In the genomic region with DNA sequence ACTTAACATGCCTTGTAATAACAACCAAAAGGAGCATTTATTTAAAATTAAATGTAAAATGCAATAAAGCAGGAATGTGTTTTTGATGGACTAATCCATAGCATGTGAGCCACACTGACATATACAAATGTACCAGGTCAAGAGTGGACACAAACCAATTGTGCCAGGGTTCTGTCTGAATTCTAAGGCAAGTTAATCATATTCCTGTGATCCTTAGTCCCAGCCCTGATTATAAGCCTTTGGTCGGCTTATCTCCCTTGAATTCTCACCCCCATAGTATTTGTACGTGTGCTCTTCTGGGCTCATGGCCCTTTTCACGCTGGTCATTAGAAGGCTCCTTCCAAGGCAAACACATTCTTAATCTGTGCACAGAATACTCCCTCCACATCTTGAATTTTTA, we compare ENCODE assay signal across 19 cellular contexts. TPM values are rescaled to one million over a fixed set of nuclear protein-coding genes. Genes with fewer than 3 reads are reported as not detected.
DNase-seq lines count a peak whose midpoint lies in the region; ATAC-seq and TF ChIP-seq lines count a peak whose summit lies in the region.
"Had no signal": no experiment of that assay in that cellular context is flagged by ENCODE, and none has a peak within 500 bp of the region (broad histone marks: within the 10 kb centered on the region; RNA-seq: fewer than 3 reads in every experiment).

No MANE protein-coding gene starts in this region.

- no peaks in the 10 kb centered on the region for H4K20me1 ChIP-seq in OCI-LY3 (ENCODE audit: insufficient read depth, low read length)

- H3K36me3 ChIP-seq in OCI-LY3 (replicated peaks; ENCODE audit: low read depth, low read length) (no peaks in the 10 kb centered on the region), colonic mucosa (no peaks in the 10 kb centered on the region), prostate gland (no peaks in the 10 kb centered on the region), suprapubic skin (no peaks in the 10 kb centered on the region)
- H3K36me3 ChIP-seq: HAP-1 had no signal

- no peaks in the 10 kb centered on the region for H3K9me3 ChIP-seq in OCI-LY3 (ENCODE audit: insufficient read depth, low read length)
- no peaks in the 10 kb centered on the region for H3K9me3 ChIP-seq in colonic mucosa
- H3K9me3 ChIP-seq in prostate gland = no peaks in the 10 kb centered on the region
- H3K9me3 ChIP-seq in suprapubic skin = no peaks in the 10 kb centered on the region
- H3K9me3 ChIP-seq: A549, HAP-1 had no signal

- H3K27ac ChIP-seq in OCI-LY3 (ENCODE audit: low read length) (no peak overlapping the region), colonic mucosa (peak overlapping the region; percentile 74), prostate gland (peak overlapping the region; percentile 69 to 85), suprapubic skin (peak overlapping the region; percentile 76)
- H3K27ac ChIP-seq: A549, C4-2B had no signal

- H3K4me2 ChIP-seq in OCI-LY3 (ENCODE audit: low read length) = no peak overlapping the region
- H3K4me2 ChIP-seq: A549 had no signal

- TF ChIP-seq POLR2A in prostate gland (IDR thresholded peaks at IDR 0.05) (no peak), suprapubic skin (IDR thresholded peaks at IDR 0.05) (no peak)

- ATAC-seq in HG02678 (IDR thresholded peaks at IDR 0.05; ENCODE audit: unreplicated experiment) = no peak
- ATAC-seq: A549 had no signal

- TF ChIP-seq EP300 in suprapubic skin (IDR thresholded peaks at IDR 0.05) = no peak

- H3K4me3 ChIP-seq in OCI-LY3 (ENCODE audit: low read length) (no peak overlapping the region), colonic mucosa (no peak overlapping the region), prostate gland (no peak overlapping the region), suprapubic skin (no peak overlapping the region)
- H3K4me3 ChIP-seq: A549, HAP-1 had no signal

- TF ChIP-seq CTCF in OCI-LY3 (IDR thresholded peaks at IDR 0.05; ENCODE audit: low read depth, low read length) (no peak), colonic mucosa (IDR thresholded peaks at IDR 0.05) (no peak), prostate gland (IDR thresholded peaks at IDR 0.05) (no peak), suprapubic skin (IDR thresholded peaks at IDR 0.05) (no peak)

- DNase-seq in colonic mucosa (no peak), prostate gland (ENCODE audit: low spot score) (no peak), suprapubic skin (ENCODE audit: low spot score in 2 of 2) (no peak), A172 (ENCODE audit: low spot score) (no peak)
- no peak for DNase-seq in stimulated activated CD8-positive, alpha-beta memory T cell treated with anti-CD3 and anti-CD28 coated beads, Interleukin-4, amount 100 ng/mL, for 48 hours
- DNase-seq in central memory CD4-positive, alpha-beta T cell = no peak
- DNase-seq: AML-193; CD4-positive, alpha-beta memory T cell; DMS153; DMS79; GDM1; KG1 had no signal

- no peaks in the 10 kb centered on the region for H3K79me2 ChIP-seq in OCI-LY3 (ENCODE audit: low read length)

- H3K27me3 ChIP-seq in OCI-LY3 (ENCODE audit: low read depth, low read length) (no peaks in the 10 kb centered on the region), colonic mucosa (no peaks in the 10 kb centered on the region), prostate gland (replicated peaks; ENCODE audit: insufficient read depth) (no peaks in the 10 kb centered on the region), suprapubic skin (no peaks in the 10 kb centered on the region)

- H3K9ac ChIP-seq in OCI-LY3 (ENCODE audit: low read length) (no peak overlapping the region), colonic mucosa (ENCODE audit: low read depth in 2 of 2, low read length in 2 of 2) (peak overlapping the region in 1 of 2 donors; percentile 82)

- intact Hi-C loops in colonic mucosa (cut with DNase I) = no loop called here
- intact Hi-C loops in prostate gland (cut with DNase I) = no loop called here

- 88% methylated on average over 3 of the region's 3 CpGs for WGBS in prostate gland
- 94% methylated on average over 3 of the region's 3 CpGs for WGBS in suprapubic skin

- 0 out of 2 replicates have a peak overlapping the region, but pooled peaks have one; percentile 74 for H2AFZ ChIP-seq in OCI-LY3 (ENCODE audit: low read depth, low read length)

- H3K4me1 ChIP-seq in OCI-LY3 (ENCODE audit: low read length) (peaks cover 10% of the 10 kb centered on the region), colonic mucosa (no peaks in the 10 kb centered on the region), prostate gland (replicated peaks) (no peaks in the 10 kb centered on the region), suprapubic skin (peaks cover 8% of the 10 kb centered on the region)
- H3K4me1 ChIP-seq: A549, HAP-1 had no signal

RNA-seq across cellular contexts. Expression of a gene that starts 10.6 kb away (rescaled TPM):
- total RNA-seq in colonic mucosa (100 to 1,000 TPM; 198 to 206 TPM), prostate gland (100 to 1,000 TPM; 206 to 338 TPM), suprapubic skin (1,000 to 10,000 TPM in 1 of 4 donors, 100 to 1,000 TPM in 3; 342 to 1,053 (median 453) TPM)
- 108 and 142 TPM in 2 replicates for total RNA-seq in A172 (2014; rRNA removed; shearing (Covaris generic))

RNA-seq across cellular contexts. Expression of a gene that starts 40.7 kb away (rescaled TPM):
- total RNA-seq in colonic mucosa = not detected
- total RNA-seq in prostate gland = not detected
- total RNA-seq in suprapubic skin = not detected
- total RNA-seq in A172 (2014; rRNA removed; shearing (Covaris generic)) = 0.03 TPM in 1 of 2 replicates, not detected in the other
- total RNA-seq: CD4-positive, alpha-beta memory T cell; Daoy; H1 had no signal
